ENCODE assay signal across 1 cellular context in the genomic region with DNA sequence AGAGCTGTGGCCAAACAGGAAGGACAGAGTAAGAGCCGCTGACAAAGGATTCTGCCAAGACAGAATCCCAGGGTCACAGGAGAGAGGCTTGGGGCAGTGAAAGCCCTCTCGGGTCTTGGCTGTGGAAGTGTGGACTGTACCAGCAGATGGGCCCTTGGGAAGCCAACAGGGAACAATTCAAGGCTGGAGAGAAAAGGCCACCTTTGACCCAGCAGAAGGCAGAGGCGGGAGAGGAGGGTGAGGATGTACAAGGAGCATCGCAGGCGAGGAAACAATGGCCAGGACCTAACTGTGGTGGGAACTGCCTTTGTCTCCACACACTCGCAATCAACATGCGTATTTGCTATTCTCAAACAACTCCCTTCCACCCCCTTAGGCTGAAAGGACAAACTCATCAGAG.
TF ChIP-seq lines count a peak whose summit lies in the region.

No MANE protein-coding gene starts in this region.

TF ChIP-seq in H1, 55 proteins besides CTCF, POLR2A, EP300 and RAD21:
- TF ChIP-seq BRCA1 (IDR thresholded peaks at IDR 0.05; ENCODE audit: low read depth, low read length) (no peak), SIRT6 (IDR thresholded peaks at IDR 0.05; ENCODE audit: low read length) (no peak), PHF8 (conservative IDR thresholded peaks at IDR 0.05; ENCODE audit: low read depth, low read length) (no peak), SUZ12 (IDR thresholded peaks at IDR 0.05; ENCODE audit: low read length) (no peak), MAFK (IDR thresholded peaks at IDR 0.05; ENCODE audit: low read depth, low read length) (no peak), SP4 (IDR thresholded peaks at IDR 0.05; ENCODE audit: low read length) (no peak), ASH2L (IDR thresholded peaks at IDR 0.05; ENCODE audit: low read length) (no peak), CBX5 (IDR thresholded peaks at IDR 0.05; ENCODE audit: low read depth, low read length) (no peak), RBBP5 (IDR thresholded peaks at IDR 0.05; ENCODE audit: borderline replicate concordance, low read depth, low read length) (no peak), TCF12 (IDR thresholded peaks at IDR 0.05; ENCODE audit: low read depth, low read length) (no peak), SAP30 (IDR thresholded peaks at IDR 0.05; ENCODE audit: insufficient read depth, insufficient replicate concordance, low read length) (no peak)
- TF ChIP-seq, protein P1, sequence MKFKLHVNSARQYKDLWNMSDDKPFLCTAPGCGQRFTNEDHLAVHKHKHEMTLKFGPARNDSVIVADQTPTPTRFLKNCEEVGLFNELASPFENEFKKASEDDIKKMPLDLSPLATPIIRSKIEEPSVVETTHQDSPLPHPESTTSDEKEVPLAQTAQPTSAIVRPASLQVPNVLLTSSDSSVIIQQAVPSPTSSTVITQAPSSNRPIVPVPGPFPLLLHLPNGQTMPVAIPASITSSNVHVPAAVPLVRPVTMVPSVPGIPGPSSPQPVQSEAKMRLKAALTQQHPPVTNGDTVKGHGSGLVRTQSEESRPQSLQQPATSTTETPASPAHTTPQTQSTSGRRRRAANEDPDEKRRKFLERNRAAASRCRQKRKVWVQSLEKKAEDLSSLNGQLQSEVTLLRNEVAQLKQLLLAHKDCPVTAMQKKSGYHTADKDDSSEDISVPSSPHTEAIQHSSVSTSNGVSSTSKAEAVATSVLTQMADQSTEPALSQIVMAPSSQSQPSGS (IDR thresholded peaks at IDR 0.05; ENCODE audit: low read length), result no peak; the same call in 1 of the 2 replicates
